ENCODE assay signal across 16 cellular contexts in the genomic region with DNA sequence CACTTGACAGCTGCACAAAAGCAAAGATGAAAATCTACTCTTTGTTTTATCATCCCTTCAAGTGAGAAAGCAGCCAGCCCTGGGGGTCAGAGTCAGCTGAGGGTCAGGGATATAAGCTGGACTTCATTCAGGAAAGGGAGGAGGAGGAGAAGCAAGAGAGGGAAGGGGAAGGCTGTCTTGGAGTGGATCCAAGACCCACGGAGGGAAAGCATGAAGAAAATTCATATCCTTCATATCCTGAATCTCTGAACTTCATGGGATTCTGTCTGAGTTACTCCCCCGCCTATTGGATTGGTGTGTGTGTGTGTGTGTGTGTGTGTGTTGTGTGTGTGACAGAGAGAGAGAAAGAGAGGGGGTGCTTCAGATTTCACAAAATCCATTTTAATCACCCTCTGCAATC.
"Had no signal": no experiment of that assay in that cellular context is flagged by ENCODE, and none has a peak within 500 bp of the region (broad histone marks: within the 10 kb centered on the region; RNA-seq: fewer than 3 reads in every experiment).

No MANE protein-coding gene starts in this region.

- H3K36me3 Mint-ChIP-seq: activated CD8-positive, alpha-beta memory T cell treated with anti-CD3 and anti-CD28 coated beads, Interleukin-2, amount 10 ng/mL, durations not matched to agents 7 days and 5 days; activated naive CD4-positive, alpha-beta T cell treated with anti-CD3 and anti-CD28 coated beads, Interleukin-2, amount 50 U/mL, for 24 hours; immature natural killer cell; naive thymus-derived CD8-positive, alpha-beta T cell had no signal

- H3K4me3 Mint-ChIP-seq: activated CD8-positive, alpha-beta memory T cell treated with anti-CD3 and anti-CD28 coated beads, Interleukin-2, amount 10 ng/mL, durations not matched to agents 7 days and 5 days; activated naive CD4-positive, alpha-beta T cell treated with anti-CD3 and anti-CD28 coated beads, Interleukin-2, amount 50 U/mL, for 24 hours; activated T-cell treated with anti-CD3 and anti-CD28 coated beads, Interleukin-2, amount 50 U/mL, for 24 hours; immature natural killer cell; naive thymus-derived CD8-positive, alpha-beta T cell had no signal

- H3K9me3 Mint-ChIP-seq: activated naive CD4-positive, alpha-beta T cell treated with anti-CD3 and anti-CD28 coated beads, Interleukin-2, amount 50 U/mL, for 24 hours had no signal

- H3K27me3 Mint-ChIP-seq: activated CD8-positive, alpha-beta memory T cell treated with anti-CD3 and anti-CD28 coated beads, Interleukin-2, amount 10 ng/mL, durations not matched to agents 7 days and 5 days; activated T-cell treated with anti-CD3 and anti-CD28 coated beads, Interleukin-2, amount 50 U/mL, for 24 hours had no signal

- H3K9me3 ChIP-seq: thoracic aorta had no signal

- DNase-seq: activated CD4-positive, alpha-beta T cell treated with anti-CD3 and anti-CD28 coated beads, Interleukin-2, amount 50 U/mL, for 48 hours; activated CD4-positive, CD25-positive, alpha-beta regulatory T cell treated with anti-CD3 and anti-CD28 coated beads, Interleukin-2, amount 50 U/mL, for 72 hours; activated CD8-positive, alpha-beta memory T cell treated with anti-CD3 and anti-CD28 coated beads, Interleukin-2, amount 10 ng/mL, durations not matched to agents 7 days and 5 days; activated effector memory CD4-positive, alpha-beta T cell treated with Interleukin-2 at 50 U/mL for 16 hours; activated T-cell treated with anti-CD3 and anti-CD28 coated beads, Interleukin-2, amount 50 U/mL, for 24 hours; amniotic stem cell; foreskin fibroblast; immature natural killer cell; left colon; naive thymus-derived CD8-positive, alpha-beta T cell; stomach had no signal

- ATAC-seq: activated CD8-positive, alpha-beta memory T cell treated with anti-CD3 and anti-CD28 coated beads, Interleukin-2, amount 10 ng/mL, durations not matched to agents 7 days and 5 days; left colon; naive thymus-derived CD8-positive, alpha-beta T cell had no signal

- H3K27me3 ChIP-seq: breast epithelium, stomach had no signal

- H3K27ac ChIP-seq: breast epithelium, epithelial cell of prostate, skin epidermis, stomach, thoracic aorta had no signal

- H3K36me3 ChIP-seq: breast epithelium, stomach, thoracic aorta had no signal

- H3K4me1 Mint-ChIP-seq: activated CD8-positive, alpha-beta memory T cell treated with anti-CD3 and anti-CD28 coated beads, Interleukin-2, amount 10 ng/mL, durations not matched to agents 7 days and 5 days; activated naive CD4-positive, alpha-beta T cell treated with anti-CD3 and anti-CD28 coated beads, Interleukin-2, amount 50 U/mL, for 24 hours; immature natural killer cell; naive thymus-derived CD8-positive, alpha-beta T cell had no signal

- H3K27ac Mint-ChIP-seq: activated CD8-positive, alpha-beta memory T cell treated with anti-CD3 and anti-CD28 coated beads, Interleukin-2, amount 10 ng/mL, durations not matched to agents 7 days and 5 days; activated naive CD4-positive, alpha-beta T cell treated with anti-CD3 and anti-CD28 coated beads, Interleukin-2, amount 50 U/mL, for 24 hours; activated T-cell treated with anti-CD3 and anti-CD28 coated beads, Interleukin-2, amount 50 U/mL, for 24 hours; immature natural killer cell; naive thymus-derived CD8-positive, alpha-beta T cell had no signal

- H3K4me3 ChIP-seq: breast epithelium, skin epidermis, stomach, thoracic aorta had no signal

- H3K4me1 ChIP-seq: breast epithelium, stomach had no signal
